30 cellular contexts compared by ENCODE assay signal in the genomic region with DNA sequence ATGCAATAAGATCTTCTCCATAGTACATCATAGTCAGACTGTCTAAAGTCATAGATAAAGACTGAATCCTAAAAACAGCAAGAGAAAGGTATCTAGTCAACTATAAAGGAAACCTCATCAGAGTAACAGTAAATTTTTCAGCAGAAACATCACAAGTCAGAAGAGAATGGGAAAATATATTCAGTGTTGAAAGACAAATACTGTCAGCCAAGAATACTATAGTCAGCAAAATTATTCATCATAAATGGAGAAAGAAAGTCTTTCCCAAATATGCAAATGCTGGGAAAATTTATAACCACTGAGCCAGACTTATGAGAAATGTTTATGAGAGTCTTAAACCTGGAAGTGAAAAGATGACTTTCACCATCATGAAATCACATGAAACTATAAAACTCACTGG.
"Had no signal": no experiment of that assay in that cellular context is flagged by ENCODE, and none has a peak within 500 bp of the region (broad histone marks: within the 10 kb centered on the region; RNA-seq: fewer than 3 reads in every experiment).

No MANE protein-coding gene starts in this region.

- H3K27me3 ChIP-seq: cardiac muscle cell, colonic mucosa had no signal

- DNase-seq: activated B cell treated with CpG ODN at 0.5 μM for 24 hours; activated CD4-positive, alpha-beta memory T cell treated with anti-CD3 and anti-CD28 coated beads for 36 hours; activated CD4-positive, alpha-beta T cell treated with anti-CD3 and anti-CD28 coated beads for 4 hours; activated CD4-positive, alpha-beta T cell treated with anti-CD3 and anti-CD28 coated beads, Interleukin-2, amount 10 ng/mL, durations not matched to agents 24 days and 14 days; activated CD4-positive, alpha-beta T cell treated with anti-CD3 and anti-CD28 coated beads, Interleukin-2, amount 50 U/mL, for 1 hour; activated CD4-positive, alpha-beta T cell treated with anti-CD3 and anti-CD28 coated beads, Interleukin-2, amount 50 U/mL, for 4 hours; activated CD4-positive, CD25-positive, alpha-beta regulatory T cell treated with anti-CD3 and anti-CD28 coated beads, Interleukin-2, amount 50 U/mL, for 72 hours; activated CD8-positive, alpha-beta memory T cell treated with anti-CD3 and anti-CD28 coated beads, Interleukin-2, amount 50 U/mL, for 4 hours; activated CD8-positive, alpha-beta T cell treated with anti-CD3 and anti-CD28 coated beads for 36 hours; activated effector memory CD4-positive, alpha-beta T cell treated with anti-CD3 and anti-CD28 coated beads, Interleukin-2, amount 50 U/mL, for 16 hours; activated naive CD4-positive, alpha-beta T cell treated with anti-CD3 and anti-CD28 coated beads, Interleukin-2, amount 10 ng/mL, durations not matched to agents 7 days and 5 days; activated naive CD4-positive, alpha-beta T cell treated with Interleukin-2 at 50 U/mL for 16 hours; activated naive CD8-positive, alpha-beta T cell treated with anti-CD3 and anti-CD28 coated beads, Interleukin-2, amount 10 ng/mL, durations not matched to agents 7 days and 5 days; activated naive CD8-positive, alpha-beta T cell treated with anti-CD3 and anti-CD28 coated beads, Interleukin-2, amount 50 U/mL, for 24 hours; activated T-cell treated with anti-CD3 and anti-CD28 coated beads for 4 hours; activated T-cell treated with anti-CD3 and anti-CD28 coated beads, Interleukin-2, amount 50 U/mL, for 1 hour; activated T-cell treated with anti-CD3 and anti-CD28 coated beads, Interleukin-2, amount 50 U/mL, for 4 hours; activated T-cell treated with anti-CD3 and anti-CD28 coated beads, Interleukin-2, amount 50 U/mL, for 72 hours; amygdala; anterior cingulate cortex; caudate nucleus; cerebellar nuclear complex; colonic mucosa; T-helper 2 cell; T-helper 9 cell had no signal

- H3K27ac ChIP-seq: cardiac muscle cell, colonic mucosa, VCaP had no signal

- H3K9me3 ChIP-seq: colonic mucosa had no signal

- H3K4me3 ChIP-seq: cardiac muscle cell, colonic mucosa had no signal

- FAIRE-seq: bronchial epithelial cell, TTC549 had no signal

- ATAC-seq: activated CD8-positive, alpha-beta T cell treated with anti-CD3 and anti-CD28 coated beads for 36 hours; activated naive CD8-positive, alpha-beta T cell treated with anti-CD3 and anti-CD28 coated beads, Interleukin-2, amount 50 U/mL, for 24 hours; activated T-cell treated with anti-CD3 and anti-CD28 coated beads, Interleukin-2, amount 50 U/mL, for 4 hours; activated T-cell treated with anti-CD3 and anti-CD28 coated beads, Interleukin-2, amount 50 U/mL, for 72 hours; activated T-helper 17 cell treated with anti-CD3 and anti-CD28 coated beads, Interleukin-2, amount 50 U/mL, for 72 hours had no signal

- H3K4me1 ChIP-seq: colonic mucosa had no signal

- H3K36me3 ChIP-seq: cardiac muscle cell, colonic mucosa had no signal
